Comparison of ENCODE assay signal across 9 cellular contexts in the genomic region with DNA sequence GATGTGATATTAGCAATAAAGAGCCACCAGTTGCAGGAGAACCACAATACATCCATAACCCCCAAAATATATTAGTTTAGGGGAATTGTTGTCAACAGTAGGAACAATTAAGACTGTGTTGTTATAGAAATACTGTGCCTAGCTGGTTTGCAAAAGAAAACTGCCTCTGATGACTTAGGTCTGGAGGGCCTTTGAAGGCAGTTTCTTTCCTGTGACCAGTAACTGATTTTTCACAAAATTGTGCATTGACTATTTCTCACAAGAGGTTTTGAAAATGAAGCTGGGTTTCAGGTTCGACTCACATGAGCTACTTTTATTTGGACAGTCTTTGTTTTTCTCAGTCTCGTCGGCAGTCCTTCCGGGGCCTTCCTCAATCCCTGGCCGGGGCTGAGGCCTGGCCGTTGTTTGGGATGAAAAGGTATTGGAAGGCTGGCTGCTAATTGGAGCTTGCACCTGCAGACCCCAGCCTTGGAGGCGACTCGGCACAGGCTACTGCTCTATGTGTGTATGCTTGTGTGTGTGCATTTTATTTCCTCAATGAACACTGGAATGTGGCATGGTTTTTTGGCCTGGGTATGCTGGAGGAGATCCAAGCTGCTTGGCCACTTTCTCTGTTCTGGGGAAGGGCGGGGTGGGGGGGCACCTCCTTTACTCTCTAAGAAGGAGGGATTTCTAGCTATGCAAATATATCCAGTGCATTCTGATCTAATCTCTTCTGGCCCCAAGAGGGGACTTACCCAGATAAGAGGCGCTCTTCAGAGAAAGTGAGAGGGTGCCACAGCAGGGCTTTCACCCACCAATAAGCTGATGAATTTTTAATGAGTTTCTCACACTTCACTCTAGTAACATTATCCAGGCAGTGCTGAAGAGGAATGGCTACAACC. TPM values are rescaled to one million over a fixed set of nuclear protein-coding genes. Genes with fewer than 3 reads are reported as not detected.
DNase-seq lines count a peak whose midpoint lies in the region; ATAC-seq, FAIRE-seq and TF ChIP-seq lines count a peak whose summit lies in the region.
"Had no signal": no experiment of that assay in that cellular context is flagged by ENCODE, and none has a peak within 500 bp of the region (broad histone marks: within the 10 kb centered on the region; RNA-seq: fewer than 3 reads in every experiment).

No MANE protein-coding gene starts in this region.

- no peaks in the 10 kb centered on the region for H3K27me3 ChIP-seq in left lung

- peak; percentile 46 to 47 for DNase-seq in left lung
- DNase-seq in GM19240 (ENCODE audit: insufficient read length, low spot score) = no peak
- DNase-seq in foreskin fibroblast = no peak
- DNase-seq in HTR-8/SVneo (ENCODE audit: insufficient read length, low spot score) = no peak
- DNase-seq in AG08396 (ENCODE audit: low spot score) = no peak
- DNase-seq: PC-3 had no signal

- TF ChIP-seq CTCF in left lung (IDR thresholded peaks at IDR 0.05) (no peak), foreskin fibroblast (IDR thresholded peaks at IDR 0.05; ENCODE audit: low read depth, low read length) (no peak)

- H3K36me3 ChIP-seq in left lung = no peaks in the 10 kb centered on the region

- H3K9me3 ChIP-seq in left lung = no peaks in the 10 kb centered on the region

- H3K27ac ChIP-seq in left lung = no peak overlapping the region

- peak; percentile 69 for ATAC-seq in GM18508 (IDR thresholded peaks at IDR 0.05; ENCODE audit: insufficient read depth, unreplicated experiment)
- peak; percentile 61 for ATAC-seq in GM21528 (IDR thresholded peaks at IDR 0.05; ENCODE audit: low FRiP score, unreplicated experiment)
- peak; percentile 64 for ATAC-seq in HG03521 (IDR thresholded peaks at IDR 0.05; ENCODE audit: unreplicated experiment)
- peak; percentile 87 for ATAC-seq in left lung
- ATAC-seq: PC-3 had no signal

- H3K4me3 ChIP-seq in left lung (no peak overlapping the region), foreskin fibroblast (ENCODE audit: low read depth in 1 of 2, low read length in 2 of 2) (no peak overlapping the region)

- intact Hi-C loops in left lung (cut with DNase I) = no loop called here

- no peak for FAIRE-seq in HTR-8/SVneo (lab: Jason Lieb, UNC)

- peaks cover 0 to 6% of the 10 kb centered on the region in 2 donors for H3K4me1 ChIP-seq in left lung

RNA-seq across cellular contexts. Expression of gene LNX1, which starts 49.5 kb away (rescaled TPM):
- 1 to 10 TPM; 2.5 TPM for total RNA-seq in left lung

Comparison
In these comparisons a context has a peak if more than half of its experiments do, and no peak if none do; other contexts are left out.
1. DNase-seq: peak in left lung (2 of 2); none in GM19240 (single experiment), foreskin fibroblast (0 of 2), HTR-8/SVneo (single experiment) and AG08396 (single experiment).
2. Peak in every context shown above with its lines, with median percentiles within 50 percentile points of each other: ATAC-seq.